ENCODE assay signal across 1 cellular context in the genomic region with DNA sequence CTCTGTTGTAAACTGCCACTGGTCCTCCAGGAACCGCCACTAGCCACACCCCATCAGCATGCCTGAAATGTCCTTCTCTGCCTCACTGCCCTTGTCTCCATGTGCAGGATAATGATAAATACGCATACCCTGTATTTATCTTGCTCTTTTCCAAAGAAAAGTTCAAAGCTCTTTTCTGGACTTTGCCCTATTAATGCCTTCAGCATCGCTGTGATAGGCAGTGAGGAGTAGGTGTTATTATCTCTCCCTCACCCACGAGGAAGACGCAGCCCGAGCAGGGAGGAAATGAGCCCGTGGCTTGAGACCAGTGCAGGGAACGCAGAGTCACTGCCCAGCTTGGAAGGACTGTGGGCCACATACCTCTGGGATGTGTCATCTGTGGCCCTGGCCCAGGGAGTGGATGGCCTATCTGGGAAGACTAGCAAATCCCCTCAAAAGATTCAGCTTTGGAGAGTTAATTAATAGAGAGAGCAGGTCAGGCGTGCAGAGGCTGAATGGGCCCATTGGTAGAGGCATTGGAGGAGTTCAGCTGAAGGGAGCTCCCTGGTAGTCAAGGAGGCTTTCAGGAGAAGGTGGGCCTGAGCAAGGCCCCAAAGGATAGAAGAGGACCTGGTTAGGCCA.
TF ChIP-seq lines count a peak whose summit lies in the region.

No MANE protein-coding gene starts in this region.

TF ChIP-seq in K562, 482 proteins besides CTCF, POLR2A, EP300 and RAD21 (continued from another document and continues in another):
- no peak for TF ChIP-seq ZMIZ1 (IDR thresholded peaks at IDR 0.05; ENCODE audit: low read depth in 2 of 2, low read length in 2 of 2)
- TF ChIP-seq SP1 (CRISPR knock-in tag; IDR thresholded peaks at IDR 0.05) = no peak
- no peak for TF ChIP-seq ZNF12 (CRISPR knock-in tag; IDR thresholded peaks at IDR 0.05)
- TF ChIP-seq MAFK (IDR thresholded peaks at IDR 0.05; ENCODE audit: low read length) = peak; percentile 32; the same call in 1 of the 2 replicates
- TF ChIP-seq, protein P1, sequence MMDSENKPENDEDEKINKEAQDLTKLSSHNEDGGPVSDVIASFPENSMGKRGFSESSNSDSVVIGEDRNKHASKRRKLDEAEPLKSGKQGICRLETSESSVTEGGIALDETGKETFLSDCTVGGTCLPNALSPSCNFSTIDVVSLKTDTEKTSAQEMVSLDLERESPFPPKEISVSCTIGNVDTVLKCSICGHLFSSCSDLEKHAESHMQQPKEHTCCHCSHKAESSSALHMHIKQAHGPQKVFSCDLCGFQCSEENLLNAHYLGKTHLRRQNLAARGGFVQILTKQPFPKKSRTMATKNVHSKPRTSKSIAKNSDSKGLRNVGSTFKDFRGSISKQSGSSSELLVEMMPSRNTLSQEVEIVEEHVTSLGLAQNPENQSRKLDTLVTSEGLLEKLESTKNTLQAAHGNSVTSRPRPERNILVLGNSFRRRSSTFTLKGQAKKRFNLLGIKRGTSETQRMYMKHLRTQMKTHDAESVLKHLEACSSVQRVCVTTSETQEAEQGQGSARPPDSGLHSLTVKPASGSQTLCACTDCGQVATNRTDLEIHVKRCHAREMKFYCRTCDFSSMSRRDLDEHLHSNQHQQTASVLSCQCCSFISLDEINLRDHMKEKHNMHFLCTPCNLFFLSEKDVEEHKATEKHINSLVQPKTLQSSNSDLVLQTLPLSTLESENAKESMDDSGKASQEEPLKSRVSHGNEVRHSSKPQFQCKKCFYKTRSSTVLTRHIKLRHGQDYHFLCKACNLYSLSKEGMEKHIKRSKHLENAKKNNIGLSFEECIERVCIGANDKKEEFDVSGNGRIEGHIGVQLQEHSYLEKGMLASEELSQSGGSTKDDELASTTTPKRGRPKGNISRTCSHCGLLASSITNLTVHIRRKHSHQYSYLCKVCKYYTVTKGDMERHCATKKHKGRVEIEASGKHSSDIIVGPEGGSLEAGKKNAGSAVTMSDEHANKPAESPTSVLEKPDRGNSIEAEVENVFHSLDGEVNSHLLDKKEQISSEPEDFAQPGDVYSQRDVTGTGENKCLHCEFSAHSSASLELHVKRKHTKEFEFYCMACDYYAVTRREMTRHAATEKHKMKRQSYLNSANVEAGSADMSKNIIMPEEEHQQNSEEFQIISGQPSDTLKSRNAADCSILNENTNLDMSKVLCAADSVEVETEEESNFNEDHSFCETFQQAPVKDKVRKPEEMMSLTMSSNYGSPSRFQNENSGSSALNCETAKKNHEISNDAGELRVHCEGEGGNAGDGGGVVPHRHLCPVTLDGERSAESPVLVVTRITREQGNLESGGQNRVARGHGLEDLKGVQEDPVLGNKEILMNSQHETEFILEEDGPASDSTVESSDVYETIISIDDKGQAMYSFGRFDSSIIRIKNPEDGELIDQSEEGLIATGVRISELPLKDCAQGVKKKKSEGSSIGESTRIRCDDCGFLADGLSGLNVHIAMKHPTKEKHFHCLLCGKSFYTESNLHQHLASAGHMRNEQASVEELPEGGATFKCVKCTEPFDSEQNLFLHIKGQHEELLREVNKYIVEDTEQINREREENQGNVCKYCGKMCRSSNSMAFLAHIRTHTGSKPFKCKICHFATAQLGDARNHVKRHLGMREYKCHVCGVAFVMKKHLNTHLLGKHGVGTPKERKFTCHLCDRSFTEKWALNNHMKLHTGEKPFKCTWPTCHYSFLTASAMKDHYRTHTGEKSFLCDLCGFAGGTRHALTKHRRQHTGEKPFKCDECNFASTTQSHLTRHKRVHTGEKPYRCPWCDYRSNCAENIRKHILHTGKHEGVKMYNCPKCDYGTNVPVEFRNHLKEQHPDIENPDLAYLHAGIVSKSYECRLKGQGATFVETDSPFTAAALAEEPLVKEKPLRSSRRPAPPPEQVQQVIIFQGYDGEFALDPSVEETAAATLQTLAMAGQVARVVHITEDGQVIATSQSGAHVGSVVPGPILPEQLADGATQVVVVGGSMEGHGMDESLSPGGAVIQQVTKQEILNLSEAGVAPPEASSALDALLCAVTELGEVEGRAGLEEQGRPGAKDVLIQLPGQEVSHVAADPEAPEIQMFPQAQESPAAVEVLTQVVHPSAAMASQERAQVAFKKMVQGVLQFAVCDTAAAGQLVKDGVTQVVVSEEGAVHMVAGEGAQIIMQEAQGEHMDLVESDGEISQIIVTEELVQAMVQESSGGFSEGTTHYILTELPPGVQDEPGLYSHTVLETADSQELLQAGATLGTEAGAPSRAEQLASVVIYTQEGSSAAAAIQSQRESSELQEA (IDR thresholded peaks at IDR 0.05; ENCODE audit: low read depth) = no peak
- no peak for TF ChIP-seq ZNF23 (CRISPR knock-in tag; IDR thresholded peaks at IDR 0.05)
- TF ChIP-seq JUND (IDR thresholded peaks at IDR 0.05; ENCODE audit: borderline replicate concordance, low read depth, low read length) = peak; percentile 82
- TF ChIP-seq JUND (tag; IDR thresholded peaks at IDR 0.05; ENCODE audit: borderline replicate concordance, low read depth, low read length) = peak; percentile 74; the same call in 2 of the 3 replicates
- no peak for TF ChIP-seq NFRKB (IDR thresholded peaks at IDR 0.05; ENCODE audit: low read depth)
- TF ChIP-seq BCOR (IDR thresholded peaks at IDR 0.05) = no peak
- TF ChIP-seq SPI1 (IDR thresholded peaks at IDR 0.05; ENCODE audit: borderline replicate concordance, low read depth, low read length) = no peak
- TF ChIP-seq ZNF217 (CRISPR knock-in tag; IDR thresholded peaks at IDR 0.05) = no peak
- TF ChIP-seq ZNF76 (CRISPR knock-in tag; IDR thresholded peaks at IDR 0.05; ENCODE audit: borderline replicate concordance) = no peak
- no peak for TF ChIP-seq PHF21A (IDR thresholded peaks at IDR 0.05; ENCODE audit: borderline replicate concordance, low read depth)
- TF ChIP-seq SRF (CRISPR knock-in tag; IDR thresholded peaks at IDR 0.05) = no peak
- no peak for TF ChIP-seq ZNF140 (CRISPR knock-in tag; IDR thresholded peaks at IDR 0.05)
- TF ChIP-seq NEUROD1 (IDR thresholded peaks at IDR 0.05; ENCODE audit: borderline replicate concordance, low read depth, low read length, partially characterized antibody) = no peak
- TF ChIP-seq DPF2 (IDR thresholded peaks at IDR 0.05) = peak; percentile 37; the same call in 1 of the 2 replicates
- TF ChIP-seq HDAC1 (IDR thresholded peaks at IDR 0.05) = peak in 1 of 2 experiments; percentile 50; a peak in 1 of 4 replicates
- no peak for TF ChIP-seq SREBF1 (IDR thresholded peaks at IDR 0.05; ENCODE audit: borderline replicate concordance, low read depth, low read length)
- TF ChIP-seq KAT7 (CRISPR knock-in tag; IDR thresholded peaks at IDR 0.05; ENCODE audit: borderline replicate concordance) = no peak
- TF ChIP-seq ESRRA (IDR thresholded peaks at IDR 0.05; ENCODE audit: borderline replicate concordance, low read depth) = no peak
- TF ChIP-seq ZNF197 (CRISPR knock-in tag; IDR thresholded peaks at IDR 0.05; ENCODE audit: low read depth) = no peak
- TF ChIP-seq, protein P2, sequence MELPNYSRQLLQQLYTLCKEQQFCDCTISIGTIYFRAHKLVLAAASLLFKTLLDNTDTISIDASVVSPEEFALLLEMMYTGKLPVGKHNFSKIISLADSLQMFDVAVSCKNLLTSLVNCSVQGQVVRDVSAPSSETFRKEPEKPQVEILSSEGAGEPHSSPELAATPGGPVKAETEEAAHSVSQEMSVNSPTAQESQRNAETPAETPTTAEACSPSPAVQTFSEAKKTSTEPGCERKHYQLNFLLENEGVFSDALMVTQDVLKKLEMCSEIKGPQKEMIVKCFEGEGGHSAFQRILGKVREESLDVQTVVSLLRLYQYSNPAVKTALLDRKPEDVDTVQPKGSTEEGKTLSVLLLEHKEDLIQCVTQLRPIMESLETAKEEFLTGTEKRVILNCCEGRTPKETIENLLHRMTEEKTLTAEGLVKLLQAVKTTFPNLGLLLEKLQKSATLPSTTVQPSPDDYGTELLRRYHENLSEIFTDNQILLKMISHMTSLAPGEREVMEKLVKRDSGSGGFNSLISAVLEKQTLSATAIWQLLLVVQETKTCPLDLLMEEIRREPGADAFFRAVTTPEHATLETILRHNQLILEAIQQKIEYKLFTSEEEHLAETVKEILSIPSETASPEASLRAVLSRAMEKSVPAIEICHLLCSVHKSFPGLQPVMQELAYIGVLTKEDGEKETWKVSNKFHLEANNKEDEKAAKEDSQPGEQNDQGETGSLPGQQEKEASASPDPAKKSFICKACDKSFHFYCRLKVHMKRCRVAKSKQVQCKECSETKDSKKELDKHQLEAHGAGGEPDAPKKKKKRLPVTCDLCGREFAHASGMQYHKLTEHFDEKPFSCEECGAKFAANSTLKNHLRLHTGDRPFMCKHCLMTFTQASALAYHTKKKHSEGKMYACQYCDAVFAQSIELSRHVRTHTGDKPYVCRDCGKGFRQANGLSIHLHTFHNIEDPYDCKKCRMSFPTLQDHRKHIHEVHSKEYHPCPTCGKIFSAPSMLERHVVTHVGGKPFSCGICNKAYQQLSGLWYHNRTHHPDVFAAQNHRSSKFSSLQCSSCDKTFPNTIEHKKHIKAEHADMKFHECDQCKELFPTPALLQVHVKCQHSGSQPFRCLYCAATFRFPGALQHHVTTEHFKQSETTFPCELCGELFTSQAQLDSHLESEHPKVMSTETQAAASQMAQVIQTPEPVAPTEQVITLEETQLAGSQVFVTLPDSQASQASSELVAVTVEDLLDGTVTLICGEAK (IDR thresholded peaks at IDR 0.05) = no peak
- TF ChIP-seq, protein P2 (CRISPR knock-in tag; IDR thresholded peaks at IDR 0.05) = no peak
- no peak for TF ChIP-seq XRCC5 (IDR thresholded peaks at IDR 0.05; ENCODE audit: low read depth, low read length)
- TF ChIP-seq ZNF143 (CRISPR knock-in tag; IDR thresholded peaks at IDR 0.05) = no peak
- no peak for TF ChIP-seq TAF15 (IDR thresholded peaks at IDR 0.05; ENCODE audit: low read depth, low read length)
- TF ChIP-seq SMARCA4 (IDR thresholded peaks at IDR 0.05) = peak; percentile 45; the same call in 1 of the 2 replicates
- TF ChIP-seq CREM (IDR thresholded peaks at IDR 0.05; ENCODE audit: low read depth) = 0 out of 2 replicates have a peak, but pooled peaks have one; percentile 18
- no peak for TF ChIP-seq GTF2F1 (IDR thresholded peaks at IDR 0.05; ENCODE audit: low read depth, low read length)
- TF ChIP-seq, protein P3, sequence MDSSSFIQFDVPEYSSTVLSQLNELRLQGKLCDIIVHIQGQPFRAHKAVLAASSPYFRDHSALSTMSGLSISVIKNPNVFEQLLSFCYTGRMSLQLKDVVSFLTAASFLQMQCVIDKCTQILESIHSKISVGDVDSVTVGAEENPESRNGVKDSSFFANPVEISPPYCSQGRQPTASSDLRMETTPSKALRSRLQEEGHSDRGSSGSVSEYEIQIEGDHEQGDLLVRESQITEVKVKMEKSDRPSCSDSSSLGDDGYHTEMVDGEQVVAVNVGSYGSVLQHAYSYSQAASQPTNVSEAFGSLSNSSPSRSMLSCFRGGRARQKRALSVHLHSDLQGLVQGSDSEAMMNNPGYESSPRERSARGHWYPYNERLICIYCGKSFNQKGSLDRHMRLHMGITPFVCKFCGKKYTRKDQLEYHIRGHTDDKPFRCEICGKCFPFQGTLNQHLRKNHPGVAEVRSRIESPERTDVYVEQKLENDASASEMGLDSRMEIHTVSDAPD (CRISPR knock-in tag; IDR thresholded peaks at IDR 0.05) = no peak
